23 cellular contexts compared by ENCODE assay signal in the genomic region with DNA sequence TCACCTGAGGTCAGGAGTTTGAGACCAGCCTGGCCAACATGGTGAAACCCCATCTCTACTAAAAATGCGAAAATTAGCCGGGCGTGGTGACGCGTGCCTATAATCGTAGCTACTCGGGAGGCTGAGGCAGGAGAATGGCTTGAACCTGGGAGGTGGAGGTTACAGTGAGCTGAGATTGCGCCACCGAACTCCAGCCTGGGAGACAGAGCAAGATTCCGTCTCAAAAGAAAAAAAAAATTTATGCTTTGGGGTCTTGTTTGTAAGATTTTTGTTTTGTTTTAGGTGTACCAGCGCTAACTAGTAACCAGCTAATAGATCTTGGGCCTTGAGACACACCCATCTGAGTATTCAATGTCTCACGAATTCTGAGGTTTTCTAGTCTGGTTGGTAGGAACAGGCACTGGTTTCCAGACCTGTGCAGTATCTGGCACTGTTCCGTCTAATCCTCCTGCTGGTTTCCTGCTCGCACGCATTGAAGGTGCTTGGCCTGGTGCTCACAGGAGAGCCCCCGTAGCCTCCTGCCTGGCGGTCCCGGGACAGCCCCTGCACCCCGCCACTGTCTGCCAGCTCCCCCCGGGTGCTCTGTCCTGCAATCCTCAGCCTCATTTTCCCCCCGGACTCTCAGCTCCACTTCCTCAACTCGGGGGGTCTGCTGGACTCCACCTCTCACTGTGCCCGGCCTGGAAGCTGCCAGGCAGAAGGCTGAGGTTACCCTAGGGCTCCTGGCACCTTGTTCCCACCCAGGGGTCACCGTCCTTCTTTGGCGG. TPM values are rescaled to one million over a fixed set of nuclear protein-coding genes. Genes with fewer than 3 reads are reported as not detected.
A peak's percentile ranks its signal among the peaks of the same experiment; 100 is the strongest.
DNase-seq lines count a peak whose midpoint lies in the region; ATAC-seq and TF ChIP-seq lines count a peak whose summit lies in the region.
"Had no signal": no experiment of that assay in that cellular context is flagged by ENCODE, and none has a peak within 500 bp of the region (broad histone marks: within the 10 kb centered on the region; RNA-seq: fewer than 3 reads in every experiment).

No MANE protein-coding gene starts in this region.

- peaks cover 11 to 28% of the 10 kb centered on the region in 2 experiments for H3K36me3 ChIP-seq in SK-N-SH (replicated peaks in 1 of 2; ENCODE audit: control insufficient read depth in 1 of 2, insufficient read depth in 2 of 2, low read length in 1 of 2)
- no peaks in the 10 kb centered on the region for H3K36me3 ChIP-seq in PC-9 (ENCODE audit: low read depth)
- peaks cover 13% of the 10 kb centered on the region for H3K36me3 ChIP-seq in endodermal cell (ENCODE audit: control insufficient read depth, insufficient read depth, low read length)

- no peaks in the 10 kb centered on the region for H3K79me2 ChIP-seq in SK-N-SH (ENCODE audit: insufficient read depth)
- no peaks in the 10 kb centered on the region for H3K79me2 ChIP-seq in PC-9 (ENCODE audit: low read depth)

- no peak for DNase-seq in SK-N-SH
- no peak for DNase-seq in PC-9
- DNase-seq in endodermal cell, result no peak
- no peak for DNase-seq in stimulated activated naive B cell treated with anti-CD40 and anti-IgM and Interleukin-4, amounts not matched to agents 10 μg/mL and 1 μg/mL and 100 μg/mL, for 72 hours
- DNase-seq in NCI-H1436 (lab: John Stamatoyannopoulos, UW), result no peak
- DNase-seq in activated effector memory CD4-positive, alpha-beta T cell treated with anti-CD3 and anti-CD28 coated beads, Interleukin-2, amount 50 U/mL, for 16 hours, result no peak
- DNase-seq in sciatic nerve (ENCODE audit: low spot score), result no peak
- DNase-seq: ACHN; activated CD8-positive, alpha-beta T cell treated with anti-CD3 and anti-CD28 coated beads for 36 hours; activated T-cell treated with anti-CD3 and anti-CD28 coated beads, Interleukin-2, amount 50 U/mL, for 4 hours; CD4-positive, alpha-beta memory T cell; foreskin melanocyte; Kasumi-1; natural killer cell; NCI-H1417; NCI-H226; Right ventricle myocardium superior; tibial artery; WERI-Rb-1 had no signal

- intact Hi-C loops in PC-9 (cut with micrococcal nuclease; ENCODE audit: unreplicated experiment), result no loop called here
- intact Hi-C loops in sciatic nerve (cut with DNase I), result no loop called here

- no peak overlapping the region for H3K4me2 ChIP-seq in SK-N-SH
- no peak overlapping the region for H3K4me2 ChIP-seq in PC-9

- H3K9me2 ChIP-seq in SK-N-SH (no peaks in the 10 kb centered on the region), PC-9 (ENCODE audit: insufficient read depth) (no peaks in the 10 kb centered on the region)

- peaks cover 12% of the 10 kb centered on the region for H3K27me3 Mint-ChIP-seq in endodermal cell (ENCODE audit: insufficient read depth)
- no peaks in the 10 kb centered on the region for H3K27me3 Mint-ChIP-seq in stimulated activated naive B cell treated with anti-CD40 and anti-IgM and Interleukin-4, amounts not matched to agents 10 μg/mL and 1 μg/mL and 100 μg/mL, for 72 hours
- H3K27me3 Mint-ChIP-seq: activated CD8-positive, alpha-beta T cell treated with anti-CD3 and anti-CD28 coated beads for 36 hours; activated naive CD8-positive, alpha-beta T cell; CD4-positive, alpha-beta memory T cell had no signal

- H4K20me1 ChIP-seq in SK-N-SH (ENCODE audit: insufficient read depth) (no peaks in the 10 kb centered on the region), PC-9 (ENCODE audit: insufficient read depth) (peaks cover 13% of the 10 kb centered on the region)

- no peaks in the 10 kb centered on the region for H3K4me1 Mint-ChIP-seq in endodermal cell
- H3K4me1 Mint-ChIP-seq in stimulated activated naive B cell treated with anti-CD40 and anti-IgM and Interleukin-4, amounts not matched to agents 10 μg/mL and 1 μg/mL and 100 μg/mL, for 72 hours, result peaks cover 2 to 14% of the 10 kb centered on the region in 2 donors
- H3K4me1 Mint-ChIP-seq: brain; CD4-positive, alpha-beta memory T cell; natural killer cell had no signal

- H3K4me3 ChIP-seq in SK-N-SH (ENCODE audit: low read depth in 2 of 2, low read length in 1 of 2) (no peak overlapping the region), PC-9 (no peak overlapping the region), endodermal cell (ENCODE audit: low read length) (no peak overlapping the region)
- H3K4me3 ChIP-seq: tibial artery had no signal

- TSS peak; percentile 11 for BruUV-seq in PC-9 (replicated peaks; lab: Mats Ljungman, UMichigan)

- peak overlapping the region; percentile 35 for H3K27ac Mint-ChIP-seq in endodermal cell
- H3K27ac Mint-ChIP-seq in stimulated activated naive B cell treated with anti-CD40 and anti-IgM and Interleukin-4, amounts not matched to agents 10 μg/mL and 1 μg/mL and 100 μg/mL, for 72 hours, result peak overlapping the region; percentile 65
- H3K27ac Mint-ChIP-seq: activated CD8-positive, alpha-beta T cell treated with anti-CD3 and anti-CD28 coated beads for 36 hours; activated naive CD8-positive, alpha-beta T cell; natural killer cell; progenitor cell of endocrine pancreas had no signal

- no peak overlapping the region for H3K4me3 Mint-ChIP-seq in endodermal cell
- H3K4me3 Mint-ChIP-seq in stimulated activated naive B cell treated with anti-CD40 and anti-IgM and Interleukin-4, amounts not matched to agents 10 μg/mL and 1 μg/mL and 100 μg/mL, for 72 hours, result no peak overlapping the region
- H3K4me3 Mint-ChIP-seq: activated CD8-positive, alpha-beta T cell treated with anti-CD3 and anti-CD28 coated beads for 36 hours; activated naive CD8-positive, alpha-beta T cell; activated T-cell treated with anti-CD3 and anti-CD28 coated beads, Interleukin-2, amount 50 U/mL, for 4 hours; brain; CD4-positive, alpha-beta memory T cell; natural killer cell had no signal

- peaks cover 21% of the 10 kb centered on the region for H3K36me3 Mint-ChIP-seq in endodermal cell (ENCODE audit: low read depth)
- peaks cover 23 to 30% of the 10 kb centered on the region in 2 donors for H3K36me3 Mint-ChIP-seq in stimulated activated naive B cell treated with anti-CD40 and anti-IgM and Interleukin-4, amounts not matched to agents 10 μg/mL and 1 μg/mL and 100 μg/mL, for 72 hours
- H3K36me3 Mint-ChIP-seq: natural killer cell had no signal

- no peak overlapping the region for H3K9ac ChIP-seq in SK-N-SH
- H3K9ac ChIP-seq in endodermal cell (ENCODE audit: extremely low read depth, low read length, poor library complexity, severe bottlenecking), result no peak overlapping the region

- H3K9me3 Mint-ChIP-seq in endodermal cell, result no peaks in the 10 kb centered on the region
- no peaks in the 10 kb centered on the region for H3K9me3 Mint-ChIP-seq in stimulated activated naive B cell treated with anti-CD40 and anti-IgM and Interleukin-4, amounts not matched to agents 10 μg/mL and 1 μg/mL and 100 μg/mL, for 72 hours
- H3K9me3 Mint-ChIP-seq: activated CD8-positive, alpha-beta T cell treated with anti-CD3 and anti-CD28 coated beads for 36 hours; activated T-cell treated with anti-CD3 and anti-CD28 coated beads, Interleukin-2, amount 50 U/mL, for 4 hours; natural killer cell had no signal

- H3K4me1 ChIP-seq in SK-N-SH (ENCODE audit: control insufficient read depth in 1 of 2, insufficient read depth in 2 of 2, low read depth in 1 of 2, low read length in 1 of 2) (no peaks in the 10 kb centered on the region), PC-9 (replicated peaks; ENCODE audit: insufficient read depth) (no peaks in the 10 kb centered on the region), endodermal cell (ENCODE audit: control insufficient read depth, insufficient read depth, low read length) (no peaks in the 10 kb centered on the region)
- H3K4me1 ChIP-seq: tibial artery had no signal

- no peaks in the 10 kb centered on the region for H3K9me3 ChIP-seq in SK-N-SH
- H3K9me3 ChIP-seq in PC-9 (ENCODE audit: insufficient read depth, low read depth), result no peaks in the 10 kb centered on the region
- H3K9me3 ChIP-seq in endodermal cell (ENCODE audit: control insufficient read depth, low read length), result no peaks in the 10 kb centered on the region
- H3K9me3 ChIP-seq: tibial artery had no signal

- TF ChIP-seq EP300 in SK-N-SH (IDR thresholded peaks at IDR 0.05; ENCODE audit: borderline replicate concordance in 1 of 2, low read depth in 1 of 2, low read length in 1 of 2), result no peak

- no peak for TF ChIP-seq CTCF in SK-N-SH (IDR thresholded peaks at IDR 0.05)
- no peak for TF ChIP-seq CTCF in PC-9 (conservative IDR thresholded peaks at IDR 0.05)
- TF ChIP-seq CTCF in endodermal cell (conservative IDR thresholded peaks at IDR 0.05), result no peak

- no peak overlapping the region for H2AFZ ChIP-seq in SK-N-SH (ENCODE audit: low read depth)
- H2AFZ ChIP-seq in PC-9, result no peak overlapping the region

- WGBS in SK-N-SH (ENCODE audit: low lambda C conversion rate), result 89% methylated on average over 25 of the region's 25 CpGs
- 93% methylated on average over 19 to 25 of the region's 25 CpGs for WGBS in endodermal cell (ENCODE audit: insufficient coverage in 1 of 2, insufficient read length in 1 of 2), 2 experiments

- no peak for TF ChIP-seq RAD21 in SK-N-SH (IDR thresholded peaks at IDR 0.05; ENCODE audit: low read length)

- CTCF ChIA-PET in SK-N-SH (lab: Yijun Ruan, JAX) (interaction anchor here (0.6 to 2.2 kb wide), 6 partner anchors 12 to 135 kb away, joined by 3 to 14 read pairs (median 3); partner anchors contain the start of gene DCXR), PC-9 (lab: Charles Lee) (interaction anchor here (0.7 kb wide), 1 partner anchor 507 kb away, joined by 4 read pairs; no protein-coding TSS in a partner anchor)

- H3F3A ChIP-seq in SK-N-SH (replicated peaks; ENCODE audit: insufficient read depth), result peaks cover 18% of the 10 kb centered on the region
- H3F3A ChIP-seq in PC-9 (ENCODE audit: insufficient read depth, low read depth), result peaks cover 20% of the 10 kb centered on the region

- POLR2A ChIA-PET in SK-N-SH (lab: Yijun Ruan, JAX), result interaction anchor here (0.6 to 1.2 kb wide), 4 partner anchors 14 to 855 kb away, joined by 3 to 5 read pairs (median 3); no protein-coding TSS in a partner anchor
- POLR2A ChIA-PET in PC-9 (lab: Charles Lee; ENCODE audit: unreplicated experiment), result no interaction called here

- no peaks in the 10 kb centered on the region for H3K27me3 ChIP-seq in SK-N-SH (ENCODE audit: insufficient read depth)
- H3K27me3 ChIP-seq in PC-9 (ENCODE audit: insufficient read depth, low read depth), result no peaks in the 10 kb centered on the region
- H3K27me3 ChIP-seq in endodermal cell (ENCODE audit: control insufficient read depth, insufficient read depth, low read length, poor library complexity, severe bottlenecking), result no peaks in the 10 kb centered on the region
- H3K27me3 ChIP-seq: tibial artery had no signal

- peak; percentile 13 for ATAC-seq in SK-N-SH treated with all-trans-retinoic acid at 6 μM for 48 hours
- ATAC-seq in stimulated activated naive B cell treated with anti-CD40 and anti-IgM and Interleukin-4, amounts not matched to agents 10 μg/mL and 1 μg/mL and 100 μg/mL, for 72 hours (replicated peaks), result peak in 1 of 2 donors; percentile 10
- no peak for ATAC-seq in sciatic nerve

- H3K27ac ChIP-seq in SK-N-SH (ENCODE audit: low read depth in 2 of 2, low read length in 1 of 2) (no peak overlapping the region), PC-9 (no peak overlapping the region), endodermal cell (ENCODE audit: low read depth, low read length) (peak overlapping the region; percentile 40)
- H3K27ac ChIP-seq: tibial artery, WERI-Rb-1 had no signal

RNA-seq across cellular contexts. Expression of gene DUS1L, which starts 10.6 kb away (rescaled TPM):
- polyA plus RNA-seq in SK-N-SH (2012; rRNA removed), result 144 and 163 TPM in 2 replicates
- polyA plus RNA-seq in SK-N-SH (2012; cell fraction: cytosol; rRNA removed), result 57.9 and 78.7 TPM in 2 replicates
- 1,198 and 1,537 TPM in 2 replicates for polyA plus RNA-seq in SK-N-SH (2012; cell fraction: nucleus; rRNA removed)
- 138 and 175 TPM in 2 replicates for total RNA-seq in PC-9 (2021)
- total RNA-seq in endodermal cell, result 100 to 1,000 TPM in 1 of 2 donors, 10 to 100 TPM in 1; 85.3 to 108 TPM
- 74.8 TPM for polyA plus RNA-seq in endodermal cell (2013, experiment 1 of 2)
- 69.5 TPM for polyA plus RNA-seq in endodermal cell (2013, experiment 2 of 2)
- total RNA-seq in sciatic nerve, result 57.1 TPM

RNA-seq across cellular contexts. Expression of gene FASN, which starts 21.8 kb away (rescaled TPM):
- polyA plus RNA-seq in SK-N-SH (2012; rRNA removed), result 28.1 and 55.1 TPM in 2 replicates
- 15.2 and 34.0 TPM in 2 replicates for polyA plus RNA-seq in SK-N-SH (2012; cell fraction: cytosol; rRNA removed)
- 174 and 219 TPM in 2 replicates for polyA plus RNA-seq in SK-N-SH (2012; cell fraction: nucleus; rRNA removed)
- total RNA-seq in PC-9 (2021) (455 and 658 TPM in 2 replicates), endodermal cell (100 to 1,000 TPM; 371 to 498 TPM), sciatic nerve (280 TPM)
- polyA plus RNA-seq in endodermal cell (2013, experiment 1 of 2), result 301 TPM
- polyA plus RNA-seq in endodermal cell (2013, experiment 2 of 2), result 312 TPM

RNA-seq across cellular contexts. Expression of gene GPS1, which starts 24.5 kb away (rescaled TPM):
- polyA plus RNA-seq in SK-N-SH (2012; rRNA removed), result 264 and 272 TPM in 2 replicates
- 79.9 and 147 TPM in 2 replicates for polyA plus RNA-seq in SK-N-SH (2012; cell fraction: cytosol; rRNA removed)
- polyA plus RNA-seq in SK-N-SH (2012; cell fraction: nucleus; rRNA removed), result 584 and 643 TPM in 2 replicates
- total RNA-seq in PC-9 (2021) (121 and 124 TPM in 2 replicates), endodermal cell (100 to 1,000 TPM; 152 to 153 TPM), sciatic nerve (68.2 TPM)
- polyA plus RNA-seq in endodermal cell (2013, experiment 1 of 2), result 128 TPM
- 119 TPM for polyA plus RNA-seq in endodermal cell (2013, experiment 2 of 2)

RNA-seq across cellular contexts. Expression of gene RFNG, which starts 24.6 kb away (rescaled TPM):
- 54.4 and 68.6 TPM in 2 replicates for polyA plus RNA-seq in SK-N-SH (2012; rRNA removed)
- polyA plus RNA-seq in SK-N-SH (2012; cell fraction: cytosol; rRNA removed), result 22.9 and 37.2 TPM in 2 replicates
- 329 and 368 TPM in 2 replicates for polyA plus RNA-seq in SK-N-SH (2012; cell fraction: nucleus; rRNA removed)
- total RNA-seq in PC-9 (2021) (40.4 and 49.1 TPM in 2 replicates), endodermal cell (10 to 100 TPM; 46.3 to 54.5 TPM), sciatic nerve (42.4 TPM)
- polyA plus RNA-seq in endodermal cell (2013, experiment 1 of 2), result 44.6 TPM
- polyA plus RNA-seq in endodermal cell (2013, experiment 2 of 2), result 43.4 TPM

RNA-seq across cellular contexts. Expression of gene DCXR, which starts 38.7 kb away (rescaled TPM):
- polyA plus RNA-seq in SK-N-SH (2012; rRNA removed), result 153 and 190 TPM in 2 replicates
- polyA plus RNA-seq in SK-N-SH (2012; cell fraction: cytosol; rRNA removed), result 75.6 and 113 TPM in 2 replicates
- polyA plus RNA-seq in SK-N-SH (2012; cell fraction: nucleus; rRNA removed), result 168 and 433 TPM in 2 replicates
- total RNA-seq in PC-9 (2021) (120 and 129 TPM in 2 replicates), endodermal cell (10 to 100 TPM; 73.8 to 83.6 TPM), sciatic nerve (80.0 TPM)
- 84.8 TPM for polyA plus RNA-seq in endodermal cell (2013, experiment 1 of 2)
- 72.9 TPM for polyA plus RNA-seq in endodermal cell (2013, experiment 2 of 2)
